ENCODE assay signal across 8 cellular contexts in the genomic region with DNA sequence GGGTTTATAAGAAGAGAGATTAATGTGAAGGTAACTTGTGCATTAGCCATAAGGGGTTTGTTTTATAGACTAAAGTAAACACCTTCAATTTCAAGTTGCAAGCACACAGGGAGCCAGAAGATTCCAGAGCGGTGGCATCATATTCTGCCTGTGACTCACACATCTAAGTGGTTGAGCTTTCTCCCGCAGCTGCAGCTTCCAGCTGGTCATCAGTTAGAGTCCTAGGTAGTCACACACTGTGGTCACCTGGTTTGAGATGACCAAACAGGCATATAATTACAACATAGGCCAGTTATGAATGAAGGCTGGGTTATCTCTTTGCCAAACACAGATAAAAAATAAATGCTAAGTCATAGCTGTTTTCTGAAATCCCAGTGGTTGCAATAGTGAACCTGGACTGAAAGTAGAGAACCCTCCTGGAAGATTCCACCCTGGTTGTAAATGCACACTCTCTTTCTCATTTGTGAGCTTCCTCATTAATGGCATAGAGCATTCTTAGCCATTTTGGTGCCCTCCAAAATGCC.
DNase-seq lines count a peak whose midpoint lies in the region; ATAC-seq and TF ChIP-seq lines count a peak whose summit lies in the region.

No MANE protein-coding gene starts in this region.

- DNase-seq in HPDE6-E6E7 (ENCODE audit: extremely low spot score) (peak; percentile 87), SHP77 treated with DMSO at 0.1 percent for 48 hours (lab: John Stamatoyannopoulos, UW) (peak; percentile 97), heart right ventricle (peak in 1 of 2 donors; percentile 54), stomach (peak; percentile 52), GM10266 (ENCODE audit: extremely low spot score) (no peak), NCI-H526 treated with DMSO at 0.1 percent for 48 hours (lab: John Stamatoyannopoulos, UW) (no peak)
- no peak for DNase-seq in activated CD4-positive, alpha-beta T cell treated with anti-CD3 and anti-CD28 coated beads, Interleukin-2, amount 50 U/mL, for 4 hours
- DNase-seq in activated CD8-positive, alpha-beta memory T cell treated with anti-CD3 and anti-CD28 coated beads, Interleukin-2, amount 50 U/mL, for 4 hours: no peak

- no peaks in the 10 kb centered on the region for H3K27me3 ChIP-seq in heart right ventricle
- H3K27me3 ChIP-seq in stomach: no peaks in the 10 kb centered on the region

- ATAC-seq in heart right ventricle: peak; percentile 49 to 90 (median 84)

- intact Hi-C loops in heart right ventricle (cut with DNase I) (no loop called here), stomach (cut with DNase I; ENCODE audit: low total_unique reads) (no loop called here)

- H3K4me1 ChIP-seq in heart right ventricle (peaks cover 0 to 47% (median 11%) of the 10 kb centered on the region in 9 donors), stomach (peaks cover 0 to 35% (median 15%) of the 10 kb centered on the region in 4 donors)

- no peaks in the 10 kb centered on the region for H3K36me3 ChIP-seq in heart right ventricle
- H3K36me3 ChIP-seq in stomach: no peaks in the 10 kb centered on the region

- H3K4me3 ChIP-seq in heart right ventricle (no peak overlapping the region), stomach (no peak overlapping the region)

- H3K27ac ChIP-seq in heart right ventricle: peak overlapping the region in 4 of 10 donors; percentile 17 to 58 (median 44)
- peak overlapping the region in 2 of 5 donors; percentile 13 to 27 for H3K27ac ChIP-seq in stomach

- 47 to 58% methylated on average over 2 of the region's 2 CpGs for WGBS in heart right ventricle, 2 donors
- WGBS in stomach, 5 donors: 37 to 54% (median 49%) methylated on average over 2 of the region's 2 CpGs

- H3K9me3 ChIP-seq in heart right ventricle: peaks cover 0 to 5% (median 0%) of the 10 kb centered on the region in 11 donors
- H3K9me3 ChIP-seq in stomach: no peaks in the 10 kb centered on the region

- TF ChIP-seq CTCF in heart right ventricle (IDR thresholded peaks at IDR 0.05) (no peak), stomach (IDR thresholded peaks at IDR 0.05) (no peak), GM10266 (IDR thresholded peaks at IDR 0.05; ENCODE audit: control insufficient read depth, insufficient read depth, low read depth, missing control alignments) (no peak)

- TF ChIP-seq EP300 in stomach (IDR thresholded peaks at IDR 0.05): no peak

- TF ChIP-seq POLR2A in stomach (IDR thresholded peaks at IDR 0.05): no peak

Comparison
In these comparisons a context has a peak if more than half of its experiments do, and no peak if none do; other contexts are left out.
1. DNase-seq: peak in HPDE6-E6E7 (single experiment), SHP77 treated with DMSO at 0.1 percent for 48 hours (single experiment) and stomach (single experiment); none in GM10266 (single experiment), activated CD4-positive, alpha-beta T cell treated with anti-CD3 and anti-CD28 coated beads, Interleukin-2, amount 50 U/mL, for 4 hours (0 of 2), NCI-H526 treated with DMSO at 0.1 percent for 48 hours (single experiment) and activated CD8-positive, alpha-beta memory T cell treated with anti-CD3 and anti-CD28 coated beads, Interleukin-2, amount 50 U/mL, for 4 hours (single experiment).